ENCODE assay signal across 13 cellular contexts in the genomic region with DNA sequence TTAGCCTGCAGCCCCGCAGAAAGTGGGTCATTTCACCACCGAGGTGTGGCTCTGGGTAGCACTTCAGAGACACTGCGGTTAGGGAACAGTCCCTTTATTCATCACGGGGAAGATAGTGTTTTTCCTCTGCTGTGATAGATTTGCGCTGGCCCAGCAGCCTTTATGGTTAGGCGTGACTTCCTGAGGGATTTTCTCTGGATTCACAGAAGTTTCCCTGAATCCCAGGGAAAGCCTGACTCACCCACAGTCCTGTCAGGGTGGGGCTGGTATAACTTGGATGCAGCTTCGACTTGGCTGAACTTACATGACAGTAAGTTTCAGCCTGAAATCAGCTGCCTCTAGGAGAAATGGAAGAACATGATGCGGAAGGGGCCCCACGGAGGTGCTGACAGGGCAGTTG.
DNase-seq lines count a peak whose midpoint lies in the region; ATAC-seq and TF ChIP-seq lines count a peak whose summit lies in the region.
"Had no signal": no experiment of that assay in that cellular context is flagged by ENCODE, and none has a peak within 500 bp of the region (broad histone marks: within the 10 kb centered on the region; RNA-seq: fewer than 3 reads in every experiment).

No MANE protein-coding gene starts in this region.

- peaks cover 9% of the 10 kb centered on the region for H3K4me1 Mint-ChIP-seq in progenitor cell of endocrine pancreas (ENCODE audit: low read depth)
- H3K4me1 Mint-ChIP-seq: activated CD4-positive, alpha-beta T cell treated with anti-CD3 and anti-CD28 coated beads, Interleukin-2, amount 10 ng/mL, durations not matched to agents 24 days and 14 days; activated T-helper 17 cell treated with anti-CD3 and anti-CD28 coated beads, Interleukin-2, amount 50 U/mL, for 72 hours had no signal

- ATAC-seq in Right ventricle myocardium inferior = peak; percentile 88
- ATAC-seq in HG03439 (IDR thresholded peaks at IDR 0.05; ENCODE audit: unreplicated experiment) = no peak
- ATAC-seq: activated T-helper 17 cell treated with anti-CD3 and anti-CD28 coated beads, Interleukin-2, amount 50 U/mL, for 72 hours had no signal

- H3K4me3 ChIP-seq in fibroblast of the aortic adventitia (ENCODE audit: low read depth, low read length) = no peak overlapping the region
- peak overlapping the region in 1 of 2 experiments; percentile 41 for H3K4me3 ChIP-seq in mesenchymal stem cell (ENCODE audit: insufficient read depth in 1 of 2, low read depth in 1 of 2, low read length in 2 of 2)
- H3K4me3 ChIP-seq in transverse colon = no peak overlapping the region

- H4K8ac ChIP-seq in mesenchymal stem cell (ENCODE audit: low read length) = no peak overlapping the region

- no peak overlapping the region for H2AFZ ChIP-seq in mesenchymal stem cell (ENCODE audit: low read depth, low read length)

- H2BK15ac ChIP-seq in mesenchymal stem cell (ENCODE audit: low read depth, poor library complexity, severe bottlenecking) = no peak overlapping the region

- H3K4me1 ChIP-seq in mesenchymal stem cell (ENCODE audit: control insufficient read depth, insufficient read depth, low read depth, low read length) (no peaks in the 10 kb centered on the region), transverse colon (no peaks in the 10 kb centered on the region)

- H3K79me1 ChIP-seq in mesenchymal stem cell (replicated peaks; ENCODE audit: low read length, poor library complexity, severe bottlenecking) = no peaks in the 10 kb centered on the region

- H2BK120ac ChIP-seq in mesenchymal stem cell (ENCODE audit: low read depth, low read length) = no peak overlapping the region

- no peaks in the 10 kb centered on the region for H3K27me3 ChIP-seq in mesenchymal stem cell (ENCODE audit: control insufficient read depth in 1 of 2, insufficient read depth in 1 of 2, low read length in 2 of 2)
- no peaks in the 10 kb centered on the region for H3K27me3 ChIP-seq in transverse colon
- H3K27me3 ChIP-seq: brain microvascular endothelial cell had no signal

- H3K27ac ChIP-seq in mesenchymal stem cell (ENCODE audit: low read length, poor library complexity, severe bottlenecking) (no peak overlapping the region), transverse colon (no peak overlapping the region)
- H3K27ac ChIP-seq: brain microvascular endothelial cell had no signal

- TF ChIP-seq CTCF in fibroblast of the aortic adventitia (IDR thresholded peaks at IDR 0.05; ENCODE audit: insufficient read depth, low read length) (no peak), progenitor cell of endocrine pancreas (IDR thresholded peaks at IDR 0.05; ENCODE audit: unreplicated experiment) (no peak), transverse colon (IDR thresholded peaks at IDR 0.05) (no peak)

- peaks cover 3% of the 10 kb centered on the region for H3K9me3 Mint-ChIP-seq in progenitor cell of endocrine pancreas (ENCODE audit: low read depth)
- H3K9me3 Mint-ChIP-seq: activated T-helper 17 cell treated with anti-CD3 and anti-CD28 coated beads, Interleukin-2, amount 50 U/mL, for 72 hours had no signal

- H3K27me3 Mint-ChIP-seq in progenitor cell of endocrine pancreas = peaks cover 3% of the 10 kb centered on the region
- H3K27me3 Mint-ChIP-seq: activated CD4-positive, alpha-beta T cell treated with anti-CD3 and anti-CD28 coated beads, Interleukin-2, amount 10 ng/mL, durations not matched to agents 24 days and 14 days had no signal

- no peak overlapping the region for H2AK5ac ChIP-seq in mesenchymal stem cell (ENCODE audit: low read length, severe bottlenecking)

- H3K14ac ChIP-seq in mesenchymal stem cell (ENCODE audit: low read length in 2 of 2) = no peak overlapping the region

- TF ChIP-seq EP300 in transverse colon (IDR thresholded peaks at IDR 0.05; ENCODE audit: low read depth) = no peak

- no peak overlapping the region for H3K27ac Mint-ChIP-seq in progenitor cell of endocrine pancreas
- H3K27ac Mint-ChIP-seq: activated CD4-positive, alpha-beta T cell treated with anti-CD3 and anti-CD28 coated beads, Interleukin-2, amount 10 ng/mL, durations not matched to agents 24 days and 14 days; activated T-helper 17 cell treated with anti-CD3 and anti-CD28 coated beads, Interleukin-2, amount 50 U/mL, for 72 hours had no signal

- H2BK5ac ChIP-seq in mesenchymal stem cell (ENCODE audit: low read depth, low read length, poor library complexity, severe bottlenecking) = no peak overlapping the region

- no peaks in the 10 kb centered on the region for H3K36me3 Mint-ChIP-seq in progenitor cell of endocrine pancreas (ENCODE audit: insufficient read depth)

- no peak overlapping the region for H2BK12ac ChIP-seq in mesenchymal stem cell (ENCODE audit: low read length in 2 of 2)

- intact Hi-C loops in Right ventricle myocardium inferior (cut with DNase I) = no loop called here
- intact Hi-C loops in cardiac septum (cut with DNase I) = no loop called here
- intact Hi-C loops in transverse colon (cut with DNase I; ENCODE audit: low total_unique reads) = no loop called here

- DNase-seq in Right ventricle myocardium inferior (ENCODE audit: missing footprints) (peak; percentile 64), cardiac septum (ENCODE audit: low spot score) (no peak), fibroblast of the aortic adventitia (ENCODE audit: low read depth) (peak; percentile 74), mesenchymal stem cell (peak; percentile 8), progenitor cell of endocrine pancreas (ENCODE audit: low spot score, unreplicated experiment) (no peak), transverse colon (no peak), UCSD-AML1 (lab: John Stamatoyannopoulos, UW; ENCODE audit: unreplicated experiment) (no peak)
- DNase-seq: activated CD4-positive, alpha-beta T cell treated with anti-CD3 and anti-CD28 coated beads, Interleukin-2, amount 10 ng/mL, durations not matched to agents 24 days and 14 days; brain microvascular endothelial cell; NCI-H187; retina had no signal

- in situ Hi-C loops in transverse colon (cut with MboI; ENCODE audit: low pct_ligation_motif_present in 1 of 4, low pct_unique_long_range_greater_than_20kb in 1 of 4, low sequenced_read_pairs in 3 of 4) = no loop called here

- no peak overlapping the region for H3K18ac ChIP-seq in mesenchymal stem cell (ENCODE audit: low read depth in 1 of 2, low read length in 2 of 2)

- no peak overlapping the region for H4K91ac ChIP-seq in mesenchymal stem cell (ENCODE audit: low read length)

- no peak overlapping the region for H3K23ac ChIP-seq in mesenchymal stem cell (ENCODE audit: low read length in 2 of 2)

- H3K4me2 ChIP-seq in mesenchymal stem cell (ENCODE audit: low read length, poor library complexity, severe bottlenecking) = no peak overlapping the region

- 64% methylated on average over 9 of the region's 9 CpGs for WGBS in mesenchymal stem cell
- 71 to 80% methylated on average over 1 to 9 of the region's 9 CpGs for WGBS in transverse colon (ENCODE audit: low coverage in 1 of 2), 2 donors

- H3K9me3 ChIP-seq in mesenchymal stem cell (ENCODE audit: control insufficient read depth, low read length) (no peaks in the 10 kb centered on the region), transverse colon (no peaks in the 10 kb centered on the region)

- peak overlapping the region; percentile 33 for H3K9ac ChIP-seq in mesenchymal stem cell (ENCODE audit: low read length)

- H3K4me3 Mint-ChIP-seq in progenitor cell of endocrine pancreas (ENCODE audit: low read depth) = no peak overlapping the region
- H3K4me3 Mint-ChIP-seq: activated CD4-positive, alpha-beta T cell treated with anti-CD3 and anti-CD28 coated beads, Interleukin-2, amount 10 ng/mL, durations not matched to agents 24 days and 14 days; activated T-helper 17 cell treated with anti-CD3 and anti-CD28 coated beads, Interleukin-2, amount 50 U/mL, for 72 hours had no signal

- H3K4ac ChIP-seq in mesenchymal stem cell (ENCODE audit: low read depth in 1 of 2, low read length in 2 of 2) = no peak overlapping the region

- H3K36me3 ChIP-seq in mesenchymal stem cell (ENCODE audit: control insufficient read depth in 1 of 2, insufficient read depth in 2 of 2, low read depth in 1 of 2, low read length in 2 of 2) = no peaks in the 10 kb centered on the region
- no peaks in the 10 kb centered on the region for H3K36me3 ChIP-seq in transverse colon
- H3K36me3 ChIP-seq: brain microvascular endothelial cell had no signal

- TF ChIP-seq POLR2A in transverse colon (IDR thresholded peaks at IDR 0.05) = no peak

Comparison
In these comparisons a context has a peak if more than half of its experiments do, and no peak if none do; other contexts are left out.
1. DNase-seq: peak in Right ventricle myocardium inferior (single experiment), fibroblast of the aortic adventitia (single experiment) and mesenchymal stem cell (single experiment); none in cardiac septum (single experiment), progenitor cell of endocrine pancreas (single experiment), transverse colon (single experiment) and UCSD-AML1 (single experiment).